Comparison of ENCODE assay signal across 19 cellular contexts in the genomic region with DNA sequence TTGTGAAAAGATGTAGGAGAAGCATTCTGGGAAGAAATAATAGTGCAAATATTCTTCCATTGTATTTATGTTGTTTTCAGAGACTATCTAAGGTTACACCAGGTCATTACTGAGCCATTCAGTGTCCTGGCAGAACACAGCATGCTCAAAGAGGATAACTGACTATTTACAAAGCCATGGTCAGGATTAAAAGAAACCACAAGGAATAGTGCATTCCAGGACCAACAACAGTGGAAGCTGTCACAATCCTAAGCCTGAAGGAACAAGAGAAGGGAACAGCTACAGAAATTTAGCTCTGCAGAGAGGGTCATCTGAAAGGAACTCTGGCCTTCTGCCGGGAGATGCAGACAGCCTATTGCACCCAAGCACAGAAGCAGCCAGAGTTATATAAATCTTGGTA.
"Had no signal": no experiment of that assay in that cellular context is flagged by ENCODE, and none has a peak within 500 bp of the region (broad histone marks: within the 10 kb centered on the region; RNA-seq: fewer than 3 reads in every experiment).

No MANE protein-coding gene starts in this region.

- ATAC-seq: gastrocnemius medialis; natural killer cell treated with Interleukin-12 subunit alpha and Interleukin-12 subunit beta and Interleukin-15 and Interleukin-18, amount 100 ng/mL, for 72 hours; pancreas; right lobe of liver; stimulated activated naive B cell treated with anti-CD40 and anti-IgM and Interleukin-4, amounts not matched to agents 10 μg/mL and 1 μg/mL and 100 μg/mL, for 72 hours; stimulated activated naive CD8-positive, alpha-beta T cell treated with anti-CD3 and anti-CD28 coated beads, Interleukin-15, amount 100 ng/mL, for 72 hours had no signal

- H3K27ac ChIP-seq: dorsolateral prefrontal cortex, epithelial cell of prostate, esophagus muscularis mucosa, gastrocnemius medialis, pancreas, prostate gland, right lobe of liver, testis, tibial nerve had no signal

- H3K4me1 Mint-ChIP-seq: stimulated activated naive B cell treated with anti-CD40 and anti-IgM and Interleukin-4, amounts not matched to agents 10 μg/mL and 1 μg/mL and 100 μg/mL, for 72 hours; stimulated activated naive CD8-positive, alpha-beta T cell treated with anti-CD3 and anti-CD28 coated beads, Interleukin-15, amount 100 ng/mL, for 72 hours had no signal

- H3K4me3 ChIP-seq: dorsolateral prefrontal cortex, esophagus muscularis mucosa, gastrocnemius medialis, pancreas, prostate gland, right lobe of liver, testis, tibial nerve had no signal

- H3K27me3 Mint-ChIP-seq: natural killer cell treated with Interleukin-12 subunit alpha and Interleukin-12 subunit beta and Interleukin-15 and Interleukin-18, amount 100 ng/mL, for 72 hours; stimulated activated naive B cell treated with anti-CD40 and anti-IgM and Interleukin-4, amounts not matched to agents 10 μg/mL and 1 μg/mL and 100 μg/mL, for 72 hours; stimulated activated naive CD8-positive, alpha-beta T cell treated with anti-CD3 and anti-CD28 coated beads, Interleukin-15, amount 100 ng/mL, for 72 hours had no signal

- H3K9me3 ChIP-seq: esophagus muscularis mucosa, gastrocnemius medialis, pancreas, prostate gland, right lobe of liver, testis, tibial nerve had no signal

- H3K27me3 ChIP-seq: dorsolateral prefrontal cortex, gastrocnemius medialis, pancreas, right lobe of liver, testis, tibial nerve had no signal

- H3K27ac Mint-ChIP-seq: natural killer cell treated with Interleukin-12 subunit alpha and Interleukin-12 subunit beta and Interleukin-15 and Interleukin-18, amount 100 ng/mL, for 72 hours; stimulated activated naive B cell treated with anti-CD40 and anti-IgM and Interleukin-4, amounts not matched to agents 10 μg/mL and 1 μg/mL and 100 μg/mL, for 72 hours; stimulated activated naive CD8-positive, alpha-beta T cell treated with anti-CD3 and anti-CD28 coated beads, Interleukin-15, amount 100 ng/mL, for 72 hours had no signal

- H3K36me3 ChIP-seq: esophagus muscularis mucosa, gastrocnemius medialis, pancreas, prostate gland, right lobe of liver, tibial nerve had no signal

- DNase-seq: central memory CD4-positive, alpha-beta T cell; cortex of kidney; dorsolateral prefrontal cortex; effector memory CD4-positive, alpha-beta T cell; gastrocnemius medialis; kidney glomerular epithelial cell; occipital lobe; pancreas; right lobe of liver; stimulated activated CD4-positive, alpha-beta T cell treated with anti-CD3 and anti-CD28 coated beads, Interleukin-2, amount 100 ng/mL, for 24 hours; stimulated activated CD4-positive, alpha-beta T cell treated with anti-CD3 and anti-CD28 coated beads, Interleukin-4, amount 100 ng/mL, for 4 hours; stimulated activated naive B cell treated with anti-CD40 and anti-IgM and Interleukin-4, amounts not matched to agents 10 μg/mL and 1 μg/mL and 100 μg/mL, for 72 hours; stimulated activated naive CD8-positive, alpha-beta T cell treated with anti-CD3 and anti-CD28 coated beads, Interleukin-15, amount 100 ng/mL, for 72 hours; testis had no signal

- H3K9me3 Mint-ChIP-seq: stimulated activated naive B cell treated with anti-CD40 and anti-IgM and Interleukin-4, amounts not matched to agents 10 μg/mL and 1 μg/mL and 100 μg/mL, for 72 hours; stimulated activated naive CD8-positive, alpha-beta T cell treated with anti-CD3 and anti-CD28 coated beads, Interleukin-15, amount 100 ng/mL, for 72 hours had no signal

- H3K4me1 ChIP-seq: esophagus muscularis mucosa, gastrocnemius medialis, pancreas, prostate gland, right lobe of liver, testis, tibial nerve had no signal

- H3K36me3 Mint-ChIP-seq: stimulated activated naive B cell treated with anti-CD40 and anti-IgM and Interleukin-4, amounts not matched to agents 10 μg/mL and 1 μg/mL and 100 μg/mL, for 72 hours had no signal

- H3K4me3 Mint-ChIP-seq: natural killer cell treated with Interleukin-12 subunit alpha and Interleukin-12 subunit beta and Interleukin-15 and Interleukin-18, amount 100 ng/mL, for 72 hours; stimulated activated naive B cell treated with anti-CD40 and anti-IgM and Interleukin-4, amounts not matched to agents 10 μg/mL and 1 μg/mL and 100 μg/mL, for 72 hours; stimulated activated naive CD8-positive, alpha-beta T cell treated with anti-CD3 and anti-CD28 coated beads, Interleukin-15, amount 100 ng/mL, for 72 hours had no signal
